ENCODE assay signal across 8 cellular contexts in the genomic region with DNA sequence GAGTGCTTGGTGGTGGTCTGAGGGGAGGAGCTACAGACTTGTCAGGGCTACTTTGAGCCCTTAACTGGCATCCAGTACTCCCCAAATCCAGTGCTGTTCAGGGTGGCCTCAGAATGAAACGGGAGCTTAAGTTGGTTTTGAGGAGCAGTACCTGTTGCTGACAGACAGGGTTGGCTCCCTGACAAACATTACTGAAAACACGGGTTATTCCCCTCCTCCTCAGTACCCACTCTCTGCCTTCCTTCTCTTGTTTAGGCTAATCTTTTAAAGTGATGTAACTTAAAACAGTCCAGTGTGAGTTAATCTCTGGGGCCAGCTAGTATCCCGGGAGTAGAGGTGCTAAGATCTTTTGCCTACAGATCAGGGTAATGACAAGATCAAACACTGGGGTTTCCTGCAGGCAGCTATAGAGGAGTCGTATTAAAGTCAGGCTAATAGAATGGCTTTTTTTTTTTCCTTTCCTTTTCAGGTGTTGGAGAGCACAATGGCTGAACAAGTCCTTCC. TPM values are rescaled to one million over a fixed set of nuclear protein-coding genes. Genes with fewer than 3 reads are reported as not detected.
DNase-seq lines count a peak whose midpoint lies in the region; ATAC-seq, FAIRE-seq and TF ChIP-seq lines count a peak whose summit lies in the region.

No MANE protein-coding gene starts in this region.

- peak; percentile 78 for DNase-seq in activated effector memory CD4-positive, alpha-beta T cell treated with anti-CD3 and anti-CD28 coated beads, Interleukin-2, amount 50 U/mL, for 16 hours
- no peak for DNase-seq in activated effector memory CD4-positive, alpha-beta T cell treated with Interleukin-2 at 50 U/mL for 16 hours
- DNase-seq in HL-60 (ENCODE audit: low read depth in 1 of 2, low spot score in 1 of 2) (peak in 1 of 2 experiments; percentile 11), astrocyte of the cerebellum (ENCODE audit: low read depth) (no peak), urothelium cell line (ENCODE audit: low spot score) (no peak), HAP-1 (ENCODE audit: low spot score in 2 of 2) (no peak)
- peak in 6 of 10 donors; percentile 52 to 68 (median 57) for DNase-seq in naive thymus-derived CD8-positive, alpha-beta T cell

- no peaks in the 10 kb centered on the region for H3K27me3 ChIP-seq in HL-60 (ENCODE audit: insufficient read depth, poor library complexity, severe bottlenecking)
- H3K27me3 ChIP-seq in HAP-1 (ENCODE audit: low read depth): peaks cover 4% of the 10 kb centered on the region; the same call in 1 of the 2 replicates

- peak overlapping the region; percentile 93 to 99 (median 99) for H3K27ac Mint-ChIP-seq in naive thymus-derived CD8-positive, alpha-beta T cell

- TF ChIP-seq CTCF in HL-60 (IDR thresholded peaks at IDR 0.05; ENCODE audit: insufficient read depth, low read length): no peak
- TF ChIP-seq CTCF in astrocyte of the cerebellum (IDR thresholded peaks at IDR 0.05; ENCODE audit: low read depth, low read length, missing control alignments): peak; percentile 29

- H3K4me1 ChIP-seq in HAP-1: peaks cover 15% of the 10 kb centered on the region

- H3K27me3 Mint-ChIP-seq in naive thymus-derived CD8-positive, alpha-beta T cell: no peaks in the 10 kb centered on the region

- H3K4me1 Mint-ChIP-seq in naive thymus-derived CD8-positive, alpha-beta T cell: peaks cover 47 to 87% (median 77%) of the 10 kb centered on the region in 4 donors

- H3K4me3 Mint-ChIP-seq in naive thymus-derived CD8-positive, alpha-beta T cell: peak overlapping the region; percentile 92 to 99 (median 96)

- ATAC-seq in naive thymus-derived CD8-positive, alpha-beta T cell: peak; percentile 7 to 17
- no peak for ATAC-seq in GM21528 (IDR thresholded peaks at IDR 0.05; ENCODE audit: low FRiP score, unreplicated experiment)

- in situ Hi-C loops in astrocyte of the cerebellum (cut with HindIII; ENCODE audit: low sequenced_read_pairs) (no loop called here), HAP-1 (cut with MboI; ENCODE audit: low sequenced_read_pairs) (no loop called here)

- H3K4me3 ChIP-seq in HL-60 (replicated peaks; ENCODE audit: insufficient read depth, low read length) (peak overlapping the region; percentile 19), astrocyte of the cerebellum (ENCODE audit: low read depth, low read length) (no peak overlapping the region), HAP-1 (no peak overlapping the region)

- H3K9me3 Mint-ChIP-seq in naive thymus-derived CD8-positive, alpha-beta T cell: no peaks in the 10 kb centered on the region

- no peak overlapping the region for H3K27ac ChIP-seq in HL-60 (replicated peaks)

- no peaks in the 10 kb centered on the region for H3K9me3 ChIP-seq in HAP-1

- H3K36me3 ChIP-seq in HAP-1 (replicated peaks): peaks cover 4% of the 10 kb centered on the region; the same call in 1 of the 2 replicates

- POLR2A ChIA-PET in naive thymus-derived CD8-positive, alpha-beta T cell (lab: Charles Lee): interaction anchor here (0.6 to 3.1 kb wide), 12 partner anchors 10 to 162 kb away, joined by 3 to 16 read pairs (median 7); no protein-coding TSS in a partner anchor

- peaks cover 7 to 53% (median 43%) of the 10 kb centered on the region in 3 donors for H3K36me3 Mint-ChIP-seq in naive thymus-derived CD8-positive, alpha-beta T cell

- no peak for FAIRE-seq in urothelium cell line (lab: Jason Lieb, UNC)

RNA-seq across cellular contexts. Expression of gene TNFAIP3, which starts 3.7 kb away (rescaled TPM):
- 100 to 1,000 TPM; 108 to 114 TPM for total RNA-seq in naive thymus-derived CD8-positive, alpha-beta T cell
- 100 to 1,000 TPM in 1 of 3 donors, 10 to 100 TPM in 2; 61.5 to 139 (median 84.3) TPM for polyA plus RNA-seq in naive thymus-derived CD8-positive, alpha-beta T cell

Comparison
In these comparisons a context has a peak if more than half of its experiments do, and no peak if none do; other contexts are left out.
1. DNase-seq: peak in activated effector memory CD4-positive, alpha-beta T cell treated with anti-CD3 and anti-CD28 coated beads, Interleukin-2, amount 50 U/mL, for 16 hours (single experiment) and naive thymus-derived CD8-positive, alpha-beta T cell (6 of 10); none in activated effector memory CD4-positive, alpha-beta T cell treated with Interleukin-2 at 50 U/mL for 16 hours (single experiment), astrocyte of the cerebellum (single experiment), urothelium cell line (single experiment) and HAP-1 (0 of 2).